ENCODE assay signal across 10 cellular contexts in the genomic region with DNA sequence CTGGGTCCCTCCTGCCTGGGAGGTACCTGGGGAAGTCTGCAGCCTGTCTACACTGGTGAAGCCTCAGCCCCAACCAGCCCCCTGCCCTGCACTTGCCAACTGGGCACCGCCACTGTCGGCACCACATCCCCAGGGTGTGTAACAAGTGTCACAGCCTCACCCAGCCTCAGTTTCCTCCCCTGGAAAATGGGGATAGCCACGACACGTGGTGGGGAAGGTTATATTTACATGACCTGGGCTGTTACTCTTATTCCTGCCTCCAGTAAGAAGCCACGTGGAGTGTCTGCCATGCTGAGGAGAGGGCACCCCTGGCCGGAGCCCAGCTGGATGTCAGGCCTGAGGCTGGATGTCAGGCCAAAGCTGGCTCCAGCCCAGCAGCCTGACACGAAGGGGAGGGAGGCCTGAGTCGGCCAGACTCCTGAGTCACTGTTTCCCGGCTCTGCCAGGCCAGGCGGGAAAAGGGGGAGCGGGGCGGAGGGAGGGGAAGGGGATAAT. TPM values are rescaled to one million over a fixed set of nuclear protein-coding genes. Genes with fewer than 3 reads are reported as not detected.
DNase-seq lines count a peak whose midpoint lies in the region; ATAC-seq, FAIRE-seq and TF ChIP-seq lines count a peak whose summit lies in the region.
"Had no signal": no experiment of that assay in that cellular context is flagged by ENCODE, and none has a peak within 500 bp of the region (broad histone marks: within the 10 kb centered on the region; RNA-seq: fewer than 3 reads in every experiment).

No MANE protein-coding gene starts in this region.

- H3K4me3 ChIP-seq in thyroid gland (replicated peaks in 1 of 3): no peak overlapping the region

- peak overlapping the region; percentile 21 to 50 (median 38) for H3K27ac ChIP-seq in thyroid gland

- H3K27me3 Mint-ChIP-seq in chondrocyte (ENCODE audit: low read depth) (no peaks in the 10 kb centered on the region), nephron progenitor cell (ENCODE audit: low read depth, poor library complexity) (no peaks in the 10 kb centered on the region)

- FAIRE-seq in HTR-8/SVneo (lab: Jason Lieb, UNC): peak; percentile 99

- no peaks in the 10 kb centered on the region for H3K27me3 ChIP-seq in thyroid gland

- peaks cover 55% of the 10 kb centered on the region for H3K4me1 Mint-ChIP-seq in chondrocyte (ENCODE audit: low read depth)
- H3K4me1 Mint-ChIP-seq in nephron progenitor cell: peaks cover 45% of the 10 kb centered on the region

- TF ChIP-seq POLR2A in thyroid gland (IDR thresholded peaks at IDR 0.05): no peak

- intact Hi-C loops in thyroid gland (cut with DNase I): no loop called here

- H3K4me3 Mint-ChIP-seq in chondrocyte (ENCODE audit: unreplicated experiment) (no peak overlapping the region), nephron progenitor cell (no peak overlapping the region)
- H3K4me3 Mint-ChIP-seq: activated naive CD8-positive, alpha-beta T cell treated with anti-CD3 and anti-CD28 coated beads, Interleukin-2, amount 10 ng/mL, durations not matched to agents 7 days and 5 days; type B pancreatic cell had no signal

- peak overlapping the region; percentile 92 for H3K27ac Mint-ChIP-seq in chondrocyte (ENCODE audit: unreplicated experiment)
- H3K27ac Mint-ChIP-seq in nephron progenitor cell: no peak overlapping the region
- H3K27ac Mint-ChIP-seq: activated naive CD8-positive, alpha-beta T cell treated with anti-CD3 and anti-CD28 coated beads, Interleukin-2, amount 10 ng/mL, durations not matched to agents 7 days and 5 days had no signal

- peaks cover 15 to 41% of the 10 kb centered on the region in 2 donors for H3K4me1 ChIP-seq in thyroid gland

- no peak for TF ChIP-seq CTCF in chondrocyte (IDR thresholded peaks at IDR 0.05)
- no peak for TF ChIP-seq CTCF in thyroid gland (IDR thresholded peaks at IDR 0.05)
- no peak for TF ChIP-seq CTCF in nephron progenitor cell (IDR thresholded peaks at IDR 0.05)

- H3K9me3 ChIP-seq in thyroid gland: no peaks in the 10 kb centered on the region

- H3K9me3 Mint-ChIP-seq in chondrocyte (ENCODE audit: low read depth) (peaks cover 3% of the 10 kb centered on the region), nephron progenitor cell (no peaks in the 10 kb centered on the region)
- H3K9me3 Mint-ChIP-seq: activated naive CD8-positive, alpha-beta T cell treated with anti-CD3 and anti-CD28 coated beads, Interleukin-2, amount 10 ng/mL, durations not matched to agents 7 days and 5 days; type B pancreatic cell had no signal

- 29 to 38% methylated on average over 9 to 12 of the region's 12 CpGs for WGBS in thyroid gland, 2 donors

- DNase-seq in HTR-8/SVneo (ENCODE audit: insufficient read length, low spot score): peak; percentile 100
- DNase-seq in chondrocyte (ENCODE audit: low spot score): no peak
- DNase-seq in kidney glomerular epithelial cell (lab: John Stamatoyannopoulos, UW): peak; percentile 68
- peak; percentile 90 to 91 for DNase-seq in thyroid gland
- no peak for DNase-seq in NCI-H187 (lab: John Stamatoyannopoulos, UW)
- no peak for DNase-seq in nephron progenitor cell
- DNase-seq in HuH-7 (ENCODE audit: low spot score): no peak
- DNase-seq: activated naive CD8-positive, alpha-beta T cell treated with anti-CD3 and anti-CD28 coated beads, Interleukin-2, amount 10 ng/mL, durations not matched to agents 7 days and 5 days had no signal

- ATAC-seq in HG03442 (IDR thresholded peaks at IDR 0.05; ENCODE audit: unreplicated experiment): no peak

- H3K36me3 Mint-ChIP-seq in chondrocyte (ENCODE audit: low read depth) (peaks cover 2% of the 10 kb centered on the region), nephron progenitor cell (ENCODE audit: low read depth) (no peaks in the 10 kb centered on the region)
- H3K36me3 Mint-ChIP-seq: activated naive CD8-positive, alpha-beta T cell treated with anti-CD3 and anti-CD28 coated beads, Interleukin-2, amount 10 ng/mL, durations not matched to agents 7 days and 5 days; type B pancreatic cell had no signal

- H3K36me3 ChIP-seq in thyroid gland: no peaks in the 10 kb centered on the region

RNA-seq across cellular contexts. Expression of gene SNAI1, which starts 44.9 kb away (rescaled TPM):
- total RNA-seq in chondrocyte (4.9 to 15.1 TPM (median 6.1 TPM) in 3 replicates), thyroid gland (10 to 100 TPM in 1 of 4 donors, 1 to 10 TPM in 3; 8.2 to 14.1 (median 9.9) TPM)

Comparison
In these comparisons a context has a peak if more than half of its experiments do, and no peak if none do; other contexts are left out.
1. DNase-seq: peak in HTR-8/SVneo (single experiment), kidney glomerular epithelial cell (single experiment) and thyroid gland (2 of 2); none in chondrocyte (single experiment), NCI-H187 (0 of 2), nephron progenitor cell (single experiment) and HuH-7 (single experiment).